In genomic region chr6:147506704-147507114, GRCh38 we compare ENCODE assay signal across 8 cellular contexts. TPM values are rescaled to one million over a fixed set of nuclear protein-coding genes. Genes with fewer than 3 reads are reported as not detected.
DNase-seq lines count a peak whose midpoint lies in the region; ATAC-seq and TF ChIP-seq lines count a peak whose summit lies in the region.

No MANE protein-coding gene starts in this region.

- H3K27ac Mint-ChIP-seq in CD4-positive, alpha-beta T cell, result no peak overlapping the region
- no peak overlapping the region for H3K27ac Mint-ChIP-seq in T-cell

- no peaks in the 10 kb centered on the region for H4K20me1 ChIP-seq in Karpas-422 (ENCODE audit: insufficient read depth, low read depth, low read length)

- H3K9me3 Mint-ChIP-seq in CD4-positive, alpha-beta T cell, result no peaks in the 10 kb centered on the region
- H3K9me3 Mint-ChIP-seq in T-cell, result no peaks in the 10 kb centered on the region

- TF ChIP-seq CTCF in CD4-positive, alpha-beta T cell (IDR thresholded peaks at IDR 0.05), result no peak
- TF ChIP-seq CTCF in dorsolateral prefrontal cortex (IDR thresholded peaks at IDR 0.05 in 54 of 56, conservative IDR thresholded peaks at IDR 0.05 in 2 of 56; ENCODE audit: low read depth in 1 of 56, partially characterized antibody in 56 of 56), result peak; percentile 63 to 93 (median 80)
- TF ChIP-seq CTCF in liver (IDR thresholded peaks at IDR 0.05; ENCODE audit: low read depth, low read length, missing input control), result peak; percentile 77

- H2AFZ ChIP-seq in Karpas-422 (ENCODE audit: low read length), result no peak overlapping the region

- no peaks in the 10 kb centered on the region for H3K9me2 ChIP-seq in Karpas-422 (replicated peaks; ENCODE audit: insufficient read depth, low read length)

- under 1% methylated on average over 30 of the region's 30 CpGs for WGBS in liver

- peaks cover 74% of the 10 kb centered on the region for H3K27me3 Mint-ChIP-seq in CD4-positive, alpha-beta T cell
- peaks cover 58 to 68% of the 10 kb centered on the region in 2 donors for H3K27me3 Mint-ChIP-seq in T-cell

- intact Hi-C loops in CD4-positive, alpha-beta T cell (cut with DNase I, micrococcal nuclease), result no loop called here
- intact Hi-C loops in dorsolateral prefrontal cortex (cut with DNase I), result loop anchor here (1.0 to 10.0 kb wide), 3 partner anchors 658 to 738 kb away; no protein-coding TSS in a partner anchor

- peak overlapping the region; percentile 56 for H3K4me3 Mint-ChIP-seq in CD4-positive, alpha-beta T cell
- peak overlapping the region in 2 of 3 donors; percentile 58 to 59 for H3K4me3 Mint-ChIP-seq in T-cell

- no peak overlapping the region for H3K9ac ChIP-seq in Karpas-422 (ENCODE audit: low read length)
- H3K9ac ChIP-seq in liver (ENCODE audit: low read depth in 1 of 2, low read length in 2 of 2), result no peak overlapping the region

- POLR2A ChIA-PET in CD4-positive, alpha-beta T cell (lab: Charles Lee), result no interaction called here
- POLR2A ChIA-PET in T-cell (lab: Charles Lee), result no interaction called here

- no peaks in the 10 kb centered on the region for H3K36me3 Mint-ChIP-seq in CD4-positive, alpha-beta T cell (ENCODE audit: low read depth)
- H3K36me3 Mint-ChIP-seq in T-cell, result no peaks in the 10 kb centered on the region

- H3K79me2 ChIP-seq in Karpas-422 (ENCODE audit: low read length), result no peaks in the 10 kb centered on the region

- H3K4me3 ChIP-seq in Karpas-422 (ENCODE audit: low read length), result no peak overlapping the region
- H3K4me3 ChIP-seq in dorsolateral prefrontal cortex, result peak overlapping the region; percentile 41 to 84 (median 69)
- peak overlapping the region; percentile 19 to 85 (median 76) for H3K4me3 ChIP-seq in liver (ENCODE audit: low read depth in 1 of 3, low read length in 3 of 3)

- peak; percentile 94 to 95 for TF ChIP-seq RAD21 in liver (IDR thresholded peaks at IDR 0.05)

- no peak for DNase-seq in CD4-positive, alpha-beta T cell
- DNase-seq in Karpas-422 (peak; percentile 69), T-cell (peak in 2 of 34 experiments; percentile 4 to 13), dorsolateral prefrontal cortex (peak; percentile 31 to 83 (median 72)), NCI-H1048 (lab: John Stamatoyannopoulos, UW) (no peak)
- peak in 2 of 3 donors; percentile 32 to 59 for DNase-seq in stimulated activated CD4-positive, alpha-beta T cell treated with anti-CD3 and anti-CD28 coated beads, TNF-alpha, amount 100 ng/mL, for 48 hours (ENCODE audit: low read depth in 3 of 3)

- H3K4me1 ChIP-seq in Karpas-422 (ENCODE audit: low read length), result no peaks in the 10 kb centered on the region
- peaks cover 2 to 29% (median 19%) of the 10 kb centered on the region in 4 donors for H3K4me1 ChIP-seq in liver (ENCODE audit: control insufficient read depth in 4 of 4, insufficient read depth in 4 of 4, low read length in 3 of 4)

- peaks cover 68% of the 10 kb centered on the region for H3K27me3 ChIP-seq in CD4-positive, alpha-beta T cell (ENCODE audit: control insufficient read depth, insufficient read depth, low read length)
- H3K27me3 ChIP-seq in Karpas-422 (ENCODE audit: low read length) (no peaks in the 10 kb centered on the region), dorsolateral prefrontal cortex (peaks cover 0 to 27% (median 3%) of the 10 kb centered on the region in 45 donors), liver (ENCODE audit: control insufficient read depth in 4 of 4, insufficient read depth in 4 of 4, low read length in 3 of 4) (no peaks in the 10 kb centered on the region)

- H3K4me2 ChIP-seq in Karpas-422 (ENCODE audit: low read depth, low read length, poor library complexity, severe bottlenecking), result no peak overlapping the region

- H3K36me3 ChIP-seq in Karpas-422 (ENCODE audit: insufficient read depth, low read length) (no peaks in the 10 kb centered on the region), liver (ENCODE audit: control insufficient read depth in 4 of 4, insufficient read depth in 3 of 4, low read depth in 1 of 4, low read length in 3 of 4) (no peaks in the 10 kb centered on the region)

- H3K27ac ChIP-seq in CD4-positive, alpha-beta T cell (ENCODE audit: low read depth, low read length), result no peak overlapping the region
- H3K27ac ChIP-seq in Karpas-422 (ENCODE audit: low read length) (no peak overlapping the region), dorsolateral prefrontal cortex (peak overlapping the region in 5 of 59 donors; percentile 29 to 77 (median 45)), liver (ENCODE audit: low read depth in 1 of 2, low read length in 2 of 2) (no peak overlapping the region)

- ATAC-seq in CD4-positive, alpha-beta T cell (ENCODE audit: poor library complexity), result no peak
- ATAC-seq in GM19463 (IDR thresholded peaks at IDR 0.05; ENCODE audit: unreplicated experiment) (peak; percentile 27), T-cell (replicated peaks in 1 of 4) (no peak)

- no peaks in the 10 kb centered on the region for H3K9me3 ChIP-seq in CD4-positive, alpha-beta T cell (ENCODE audit: control insufficient read depth, low read length)
- H3K9me3 ChIP-seq in Karpas-422 (ENCODE audit: low read length) (no peaks in the 10 kb centered on the region), liver (ENCODE audit: control insufficient read depth in 4 of 4, low read length in 3 of 4) (no peaks in the 10 kb centered on the region)

- peaks cover 18% of the 10 kb centered on the region for H3K4me1 Mint-ChIP-seq in CD4-positive, alpha-beta T cell (ENCODE audit: low read depth)
- H3K4me1 Mint-ChIP-seq in T-cell, result peaks cover 7 to 22% (median 18%) of the 10 kb centered on the region in 3 donors

- CTCF ChIA-PET in CD4-positive, alpha-beta T cell (lab: Charles Lee), result no interaction called here
- CTCF ChIA-PET in T-cell (lab: Charles Lee), result interaction anchor here (0.6 to 0.7 kb wide), 2 partner anchors 17 to 658 kb away, joined by 5 to 6 read pairs; no protein-coding TSS in a partner anchor

TF ChIP-seq in liver, 16 proteins besides CTCF, POLR2A, EP300 and RAD21:
- TF ChIP-seq ZBTB33 (IDR thresholded peaks at IDR 0.05) (no peak), REST (IDR thresholded peaks at IDR 0.05) (no peak), FOXA2 (IDR thresholded peaks at IDR 0.05) (no peak), ATF3 (IDR thresholded peaks at IDR 0.05) (no peak), NR2F2 (IDR thresholded peaks at IDR 0.05) (no peak)

RNA-seq across cellular contexts. Expression of gene SAMD5, which starts 1.8 kb away (rescaled TPM):
- not detected for total RNA-seq in CD4-positive, alpha-beta T cell
- not detected in 2 replicates for total RNA-seq in Karpas-422 (2014; rRNA removed; shearing (Covaris generic); ENCODE audit: low replicate concordance)
- total RNA-seq in T-cell (not detected), dorsolateral prefrontal cortex (1 to 10 TPM; 1.1 to 7.4 (median 2.9) TPM), liver (1 to 10 TPM; 2.7 to 7.6 TPM)
- polyA plus RNA-seq in liver, result 1 to 10 TPM; 3.1 to 3.2 TPM

Comparison
In these comparisons a context has a peak if more than half of its experiments do, and no peak if none do; other contexts are left out.
1. DNase-seq: peak in Karpas-422 (single experiment), dorsolateral prefrontal cortex (10 of 10) and stimulated activated CD4-positive, alpha-beta T cell treated with anti-CD3 and anti-CD28 coated beads, TNF-alpha, amount 100 ng/mL, for 48 hours (2 of 3); none in CD4-positive, alpha-beta T cell (0 of 10) and NCI-H1048 (single experiment).
2. intact Hi-C loops: an anchor here in dorsolateral prefrontal cortex (1.0 to 10.0 kb wide); none called in CD4-positive, alpha-beta T cell.